ENCODE assay signal across 1 cellular context in the genomic region with DNA sequence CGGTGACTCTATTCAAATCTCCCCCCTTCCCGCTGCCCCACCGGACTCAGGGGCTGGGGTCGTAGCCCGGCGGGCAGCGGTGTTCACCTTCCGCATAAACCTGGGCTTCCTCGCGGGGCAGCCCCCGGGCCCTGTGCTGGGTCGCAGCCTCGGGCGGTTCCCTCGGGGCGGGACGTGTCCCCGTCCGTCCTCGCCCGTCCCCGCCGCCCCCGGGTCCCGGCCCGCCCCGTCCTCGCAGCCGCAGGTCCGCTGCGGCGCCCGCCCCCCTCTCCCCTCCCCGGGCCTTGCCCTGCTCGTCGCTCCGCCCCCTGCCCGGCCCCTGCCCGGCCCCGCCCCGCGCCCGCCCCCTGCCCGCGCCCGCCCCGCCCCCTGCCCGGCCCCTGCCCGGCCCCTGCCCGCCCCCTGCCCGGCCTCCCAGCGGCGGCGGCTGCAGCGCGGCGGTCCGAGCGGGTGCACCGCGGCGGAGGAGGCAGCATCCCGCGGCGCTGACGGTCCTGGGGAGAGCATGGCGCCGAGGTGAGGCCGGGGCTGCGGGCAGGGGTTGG.
TF ChIP-seq lines count a peak whose summit lies in the region.

COL18A1 (plus strand) TSS at position 440 of the 545 bp plus-strand sequence; CDS start at position 506, 66 bp downstream.

TF ChIP-seq in IMR-90, 13 proteins besides CTCF, POLR2A, EP300 and RAD21:
- TF ChIP-seq MAZ (IDR thresholded peaks at IDR 0.05; ENCODE audit: borderline replicate concordance, low read depth, low read length), result no peak
- no peak for TF ChIP-seq SMC3 (IDR thresholded peaks at IDR 0.05; ENCODE audit: low read depth, low read length)
- no peak for TF ChIP-seq RFX5 (IDR thresholded peaks at IDR 0.05; ENCODE audit: low read depth, low read length)
- TF ChIP-seq, protein P1, sequence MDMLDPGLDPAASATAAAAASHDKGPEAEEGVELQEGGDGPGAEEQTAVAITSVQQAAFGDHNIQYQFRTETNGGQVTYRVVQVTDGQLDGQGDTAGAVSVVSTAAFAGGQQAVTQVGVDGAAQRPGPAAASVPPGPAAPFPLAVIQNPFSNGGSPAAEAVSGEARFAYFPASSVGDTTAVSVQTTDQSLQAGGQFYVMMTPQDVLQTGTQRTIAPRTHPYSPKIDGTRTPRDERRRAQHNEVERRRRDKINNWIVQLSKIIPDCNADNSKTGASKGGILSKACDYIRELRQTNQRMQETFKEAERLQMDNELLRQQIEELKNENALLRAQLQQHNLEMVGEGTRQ (IDR thresholded peaks at IDR 0.05; ENCODE audit: low read depth, low read length), result no peak
